14 cellular contexts compared by ENCODE assay signal in genomic region chr9:404229-404628, GRCh38.
A peak's percentile ranks its signal among the peaks of the same experiment; 100 is the strongest.
DNase-seq lines count a peak whose midpoint lies in the region; ATAC-seq and TF ChIP-seq lines count a peak whose summit lies in the region.
"Had no signal": no experiment of that assay in that cellular context is flagged by ENCODE, and none has a peak within 500 bp of the region (broad histone marks: within the 10 kb centered on the region; RNA-seq: fewer than 3 reads in every experiment).

No MANE protein-coding gene starts in this region.

- no peak overlapping the region for H3K9ac ChIP-seq in neural progenitor cell
- H3K9ac ChIP-seq: KMS-11 had no signal

- H3K4me1 ChIP-seq in naive thymus-derived CD4-positive, alpha-beta T cell (ENCODE audit: control insufficient read depth in 2 of 2, insufficient read depth in 2 of 2, low read length in 2 of 2), result no peaks in the 10 kb centered on the region
- H3K4me1 ChIP-seq in neural progenitor cell, result peaks cover 4% of the 10 kb centered on the region

- H3K36me3 ChIP-seq in naive thymus-derived CD4-positive, alpha-beta T cell (ENCODE audit: control insufficient read depth in 2 of 3, insufficient read depth in 3 of 3, low read length in 3 of 3), result peaks cover 66 to 96% (median 75%) of the 10 kb centered on the region in 3 experiments
- H3K36me3 ChIP-seq in neural progenitor cell, result no peaks in the 10 kb centered on the region
- H3K36me3 ChIP-seq: MG63 had no signal

- no peak for TF ChIP-seq CTCF in CD4-positive, alpha-beta T cell (IDR thresholded peaks at IDR 0.05)
- no peak for TF ChIP-seq CTCF in LNCaP clone FGC (IDR thresholded peaks at IDR 0.05; ENCODE audit: control insufficient read depth, extremely low read depth, insufficient read depth)
- no peak for TF ChIP-seq CTCF in epithelial cell of esophagus (IDR thresholded peaks at IDR 0.05; ENCODE audit: insufficient read depth, low read depth, low read length, missing control alignments)
- no peak for TF ChIP-seq CTCF in neural progenitor cell (IDR thresholded peaks at IDR 0.05)

- H2AFZ ChIP-seq in neural progenitor cell (replicated peaks), result no peak overlapping the region

- H3F3A ChIP-seq in neural progenitor cell (ENCODE audit: low read depth), result no peaks in the 10 kb centered on the region

- no peaks in the 10 kb centered on the region for H4K20me1 ChIP-seq in neural progenitor cell (ENCODE audit: low read depth)

- CTCF ChIA-PET in CD4-positive, alpha-beta T cell (lab: Charles Lee), result no interaction called here
- CTCF ChIA-PET in naive thymus-derived CD4-positive, alpha-beta T cell (lab: Charles Lee), result no interaction called here

- intact Hi-C loops in CD4-positive, alpha-beta T cell (cut with DNase I, micrococcal nuclease), result no loop called here
- intact Hi-C loops in naive thymus-derived CD4-positive, alpha-beta T cell (cut with micrococcal nuclease), result no loop called here

- H3K79me2 ChIP-seq in neural progenitor cell (ENCODE audit: low read depth), result no peaks in the 10 kb centered on the region

- H3K4me2 ChIP-seq in neural progenitor cell, result no peak overlapping the region
- H3K4me2 ChIP-seq: KMS-11 had no signal

- H3K36me3 Mint-ChIP-seq in CD4-positive, alpha-beta T cell (ENCODE audit: low read depth), result peaks cover 88% of the 10 kb centered on the region
- peaks cover 32 to 84% (median 72%) of the 10 kb centered on the region in 5 donors for H3K36me3 Mint-ChIP-seq in naive thymus-derived CD4-positive, alpha-beta T cell
- peaks cover 4% of the 10 kb centered on the region for H3K36me3 Mint-ChIP-seq in neural progenitor cell

- H3K27ac ChIP-seq in CD4-positive, alpha-beta T cell (ENCODE audit: low read depth, low read length), result no peak overlapping the region
- H3K27ac ChIP-seq in naive thymus-derived CD4-positive, alpha-beta T cell (ENCODE audit: low read depth, low read length), result no peak overlapping the region
- H3K27ac ChIP-seq in neural progenitor cell, result no peak overlapping the region
- H3K27ac ChIP-seq: KMS-11 had no signal

- H3K27me3 ChIP-seq in CD4-positive, alpha-beta T cell (ENCODE audit: control insufficient read depth, insufficient read depth, low read length), result no peaks in the 10 kb centered on the region
- H3K27me3 ChIP-seq in naive thymus-derived CD4-positive, alpha-beta T cell (ENCODE audit: control insufficient read depth in 2 of 2, insufficient read depth in 2 of 2, low read length in 2 of 2), result no peaks in the 10 kb centered on the region
- no peaks in the 10 kb centered on the region for H3K27me3 ChIP-seq in neural progenitor cell
- H3K27me3 ChIP-seq: MG63 had no signal

- no peak for DNase-seq in CD4-positive, alpha-beta T cell
- DNase-seq in LNCaP clone FGC (ENCODE audit: low read depth) (peak; percentile 32), epithelial cell of esophagus (ENCODE audit: low read depth) (peak; percentile 33), epidermal melanocyte (ENCODE audit: insufficient read length, low spot score) (no peak), neural progenitor cell (ENCODE audit: low spot score) (no peak)
- no peak for DNase-seq in naive thymus-derived CD4-positive, alpha-beta T cell
- DNase-seq: MG63, NCI-H1105, NCI-H187, NCI-H2171 treated with DMSO at 0.1 percent for 48 hours, NCI-H774 had no signal

- no peaks in the 10 kb centered on the region for H3K27me3 Mint-ChIP-seq in CD4-positive, alpha-beta T cell
- H3K27me3 Mint-ChIP-seq in naive thymus-derived CD4-positive, alpha-beta T cell, result no peaks in the 10 kb centered on the region
- peaks cover 5% of the 10 kb centered on the region for H3K27me3 Mint-ChIP-seq in neural progenitor cell (ENCODE audit: insufficient read depth, low read depth)

- H3K9me3 ChIP-seq in CD4-positive, alpha-beta T cell (ENCODE audit: control insufficient read depth, low read length), result no peaks in the 10 kb centered on the region
- H3K9me3 ChIP-seq in naive thymus-derived CD4-positive, alpha-beta T cell (ENCODE audit: control insufficient read depth in 2 of 3, low read length in 3 of 3), result no peaks in the 10 kb centered on the region
- H3K9me3 ChIP-seq in neural progenitor cell (ENCODE audit: low read depth), result no peaks in the 10 kb centered on the region
- H3K9me3 ChIP-seq: MG63 had no signal

- H3K27ac Mint-ChIP-seq in CD4-positive, alpha-beta T cell, result peak overlapping the region; percentile 19
- peak overlapping the region in 6 of 9 donors; percentile 7 to 84 (median 56) for H3K27ac Mint-ChIP-seq in naive thymus-derived CD4-positive, alpha-beta T cell
- H3K27ac Mint-ChIP-seq in neural progenitor cell, result no peak overlapping the region

- H3K9me3 Mint-ChIP-seq in CD4-positive, alpha-beta T cell, result no peaks in the 10 kb centered on the region
- H3K9me3 Mint-ChIP-seq in naive thymus-derived CD4-positive, alpha-beta T cell, result peaks cover 0 to 6% (median 0%) of the 10 kb centered on the region in 11 donors
- peaks cover 3% of the 10 kb centered on the region for H3K9me3 Mint-ChIP-seq in neural progenitor cell

- POLR2A ChIA-PET in CD4-positive, alpha-beta T cell (lab: Charles Lee), result interaction anchor here (0.8 kb wide), 1 partner anchor 20 kb away, joined by 3 read pairs; no protein-coding TSS in a partner anchor
- POLR2A ChIA-PET in naive thymus-derived CD4-positive, alpha-beta T cell (lab: Charles Lee), result no interaction called here

- ATAC-seq in CD4-positive, alpha-beta T cell (ENCODE audit: poor library complexity), result no peak
- no peak for ATAC-seq in naive thymus-derived CD4-positive, alpha-beta T cell
- ATAC-seq in GM18519 (IDR thresholded peaks at IDR 0.05; ENCODE audit: low FRiP score, unreplicated experiment), result no peak
- ATAC-seq: Right ventricle myocardium inferior had no signal

- no peaks in the 10 kb centered on the region for H3K4me1 Mint-ChIP-seq in CD4-positive, alpha-beta T cell (ENCODE audit: low read depth)
- H3K4me1 Mint-ChIP-seq in naive thymus-derived CD4-positive, alpha-beta T cell, result peaks cover 0 to 10% (median 4%) of the 10 kb centered on the region in 7 donors
- no peaks in the 10 kb centered on the region for H3K4me1 Mint-ChIP-seq in neural progenitor cell

- no peak overlapping the region for H3K4me3 Mint-ChIP-seq in CD4-positive, alpha-beta T cell
- no peak overlapping the region for H3K4me3 Mint-ChIP-seq in naive thymus-derived CD4-positive, alpha-beta T cell
- no peak overlapping the region for H3K4me3 Mint-ChIP-seq in neural progenitor cell

- H3K4me3 ChIP-seq in LNCaP clone FGC (ENCODE audit: low read depth, low read length), result no peak overlapping the region
- no peak overlapping the region for H3K4me3 ChIP-seq in epithelial cell of esophagus (ENCODE audit: low read length)
- H3K4me3 ChIP-seq in naive thymus-derived CD4-positive, alpha-beta T cell (ENCODE audit: low read length), result no peak overlapping the region
- no peak overlapping the region for H3K4me3 ChIP-seq in neural progenitor cell
- H3K4me3 ChIP-seq: MG63 had no signal

Comparison
In these comparisons a context has a peak if more than half of its experiments do, and no peak if none do; other contexts are left out.
1. DNase-seq: peak in LNCaP clone FGC (single experiment) and epithelial cell of esophagus (single experiment); none in CD4-positive, alpha-beta T cell (0 of 10), naive thymus-derived CD4-positive, alpha-beta T cell (0 of 9), epidermal melanocyte (single experiment) and neural progenitor cell (single experiment).